Comparison of ENCODE assay signal across 1 cellular context in genomic region chr3:197368330-197368729, GRCh38.
TF ChIP-seq lines count a peak whose summit lies in the region.

No MANE protein-coding gene starts in this region.

TF ChIP-seq in SK-N-SH, 30 proteins besides CTCF, POLR2A, EP300 and RAD21 (continued from another document):
- no peak for TF ChIP-seq IRF3 (IDR thresholded peaks at IDR 0.05; ENCODE audit: low read depth, low read length)
- no peak for TF ChIP-seq MEF2A (IDR thresholded peaks at IDR 0.05; ENCODE audit: borderline replicate concordance, low read depth)
- no peak for TF ChIP-seq TEAD4 (IDR thresholded peaks at IDR 0.05; ENCODE audit: borderline replicate concordance, insufficient read depth)
- TF ChIP-seq TAF1 (IDR thresholded peaks at IDR 0.05; ENCODE audit: borderline replicate concordance, low read depth, low read length) = no peak
- TF ChIP-seq POLR2AphosphoS5 (IDR thresholded peaks at IDR 0.05; ENCODE audit: low read depth, low read length) = no peak
- TF ChIP-seq YY1 (IDR thresholded peaks at IDR 0.05; ENCODE audit: low read depth) = no peak
- no peak for TF ChIP-seq RCOR1 (IDR thresholded peaks at IDR 0.05; ENCODE audit: low read length)
- TF ChIP-seq GABPA (IDR thresholded peaks at IDR 0.05; ENCODE audit: low read depth) = no peak
- no peak for TF ChIP-seq FOSL2 (IDR thresholded peaks at IDR 0.05; ENCODE audit: borderline replicate concordance, low read depth)
- no peak for TF ChIP-seq CHD2 (IDR thresholded peaks at IDR 0.05; ENCODE audit: low read length, partially characterized antibody)
- no peak for TF ChIP-seq FOXM1 (IDR thresholded peaks at IDR 0.05; ENCODE audit: low read depth)
- TF ChIP-seq EZH2phosphoT487 (IDR thresholded peaks at IDR 0.05; ENCODE audit: borderline replicate concordance, low read depth) = no peak
- no peak for TF ChIP-seq NFIC (IDR thresholded peaks at IDR 0.05; ENCODE audit: borderline replicate concordance)
